ENCODE assay signal across 1 cellular context in genomic region chr17:76527016-76527415, GRCh38.
TF ChIP-seq lines count a peak whose summit lies in the region.

No MANE protein-coding gene starts in this region.

TF ChIP-seq in HepG2, 621 proteins besides CTCF, POLR2A, EP300 and RAD21:
- TF ChIP-seq ZFP91 (CRISPR knock-in tag; IDR thresholded peaks at IDR 0.05; ENCODE audit: borderline replicate concordance): 0 out of 2 replicates have a peak, but pooled peaks have one; percentile 19
